Comparison of ENCODE assay signal across 22 cellular contexts in genomic region chr2:129764376-129765325, GRCh38.
A peak's percentile ranks its signal among the peaks of the same experiment; 100 is the strongest.
DNase-seq lines count a peak whose midpoint lies in the region; ATAC-seq, FAIRE-seq and TF ChIP-seq lines count a peak whose summit lies in the region.
"Had no signal": no experiment of that assay in that cellular context is flagged by ENCODE, and none has a peak within 500 bp of the region (broad histone marks: within the 10 kb centered on the region; RNA-seq: fewer than 3 reads in every experiment).

No MANE protein-coding gene starts in this region.

- intact Hi-C loops in left ventricle myocardium inferior (cut with micrococcal nuclease) = no loop called here
- intact Hi-C loops in left cardiac atrium (cut with DNase I) = no loop called here
- intact Hi-C loops in CD4-positive, alpha-beta T cell (cut with DNase I, micrococcal nuclease) = no loop called here

- DNase-seq in left ventricle myocardium inferior (no peak), left cardiac atrium (no peak), LNCaP clone FGC (ENCODE audit: low read depth) (no peak), bronchial epithelial cell (ENCODE audit: low read depth) (no peak), osteocyte (ENCODE audit: extremely low spot score, unreplicated experiment) (peak; percentile 76), substantia nigra (lab: John Stamatoyannopoulos, UW) (no peak), osteoblast (ENCODE audit: insufficient read length, low spot score, missing footprints) (no peak)
- DNase-seq in CD4-positive, alpha-beta T cell = no peak
- DNase-seq: activated CD4-positive, alpha-beta T cell treated with anti-CD3 and anti-CD28 coated beads for 4 hours; activated naive CD4-positive, alpha-beta T cell treated with anti-CD3 and anti-CD28 coated beads, Interleukin-2, amount 10 ng/mL, durations not matched to agents 7 days and 5 days; activated T-cell treated with anti-CD3 and anti-CD28 coated beads for 4 hours; dermis blood vessel endothelial cell; erythroblast; GF-D8; naive thymus-derived CD4-positive, alpha-beta T cell; NCI-H1930; T1000 had no signal

- no peaks in the 10 kb centered on the region for H3K4me1 Mint-ChIP-seq in osteocyte (ENCODE audit: unreplicated experiment)
- no peaks in the 10 kb centered on the region for H3K4me1 Mint-ChIP-seq in CD4-positive, alpha-beta T cell (ENCODE audit: low read depth)
- H3K4me1 Mint-ChIP-seq: activated naive CD4-positive, alpha-beta T cell treated with anti-CD3 and anti-CD28 coated beads, Interleukin-2, amount 10 ng/mL, durations not matched to agents 7 days and 5 days; naive thymus-derived CD4-positive, alpha-beta T cell had no signal

- no peaks in the 10 kb centered on the region for H3K79me2 ChIP-seq in osteoblast (ENCODE audit: insufficient read depth, low read length)

- CTCF ChIA-PET in CD4-positive, alpha-beta T cell (lab: Charles Lee) = no interaction called here

- H3K4me1 ChIP-seq in left ventricle myocardium inferior = no peaks in the 10 kb centered on the region
- no peaks in the 10 kb centered on the region for H3K4me1 ChIP-seq in osteoblast (ENCODE audit: insufficient read depth, low read length)
- H3K4me1 ChIP-seq: prostate gland had no signal

- H4K20me1 ChIP-seq in osteoblast (ENCODE audit: insufficient read depth, low read length) = no peaks in the 10 kb centered on the region

- no peak overlapping the region for H3K4me3 ChIP-seq in left ventricle myocardium inferior
- no peak overlapping the region for H3K4me3 ChIP-seq in LNCaP clone FGC (ENCODE audit: low read depth, low read length)
- H3K4me3 ChIP-seq in bronchial epithelial cell (ENCODE audit: low read depth, low read length) = no peak overlapping the region
- H3K4me3 ChIP-seq in osteoblast (ENCODE audit: insufficient read depth, low read length) = no peak overlapping the region
- H3K4me3 ChIP-seq: lung, prostate gland, smooth muscle cell, thoracic aorta had no signal

- no peak overlapping the region for H3K4me3 Mint-ChIP-seq in osteocyte (ENCODE audit: unreplicated experiment)
- no peak overlapping the region for H3K4me3 Mint-ChIP-seq in CD4-positive, alpha-beta T cell
- H3K4me3 Mint-ChIP-seq: activated naive CD4-positive, alpha-beta T cell treated with anti-CD3 and anti-CD28 coated beads, Interleukin-2, amount 10 ng/mL, durations not matched to agents 7 days and 5 days; naive thymus-derived CD4-positive, alpha-beta T cell had no signal

- H3K36me3 ChIP-seq in left ventricle myocardium inferior (no peaks in the 10 kb centered on the region), bronchial epithelial cell (ENCODE audit: control insufficient read depth, insufficient read depth, low read length) (no peaks in the 10 kb centered on the region), osteoblast (ENCODE audit: insufficient read depth, low read length) (no peaks in the 10 kb centered on the region)
- H3K36me3 ChIP-seq: prostate gland, thoracic aorta had no signal

- H3K4me2 ChIP-seq in osteoblast (ENCODE audit: insufficient read depth, low read length) = no peak overlapping the region
- H3K4me2 ChIP-seq: smooth muscle cell had no signal

- H3K27me3 ChIP-seq in left ventricle myocardium inferior (ENCODE audit: low read depth) (peaks cover 43% of the 10 kb centered on the region), bronchial epithelial cell (ENCODE audit: control insufficient read depth, insufficient read depth, low read length) (no peaks in the 10 kb centered on the region), osteoblast (ENCODE audit: insufficient read depth, low read length) (no peaks in the 10 kb centered on the region)
- peaks cover 3% of the 10 kb centered on the region for H3K27me3 ChIP-seq in CD4-positive, alpha-beta T cell (ENCODE audit: control insufficient read depth, insufficient read depth, low read length)

- H3K9me3 ChIP-seq in left ventricle myocardium inferior (replicated peaks) (no peaks in the 10 kb centered on the region), osteoblast (ENCODE audit: low read depth, low read length) (peaks cover 2% of the 10 kb centered on the region)
- H3K9me3 ChIP-seq in CD4-positive, alpha-beta T cell (ENCODE audit: control insufficient read depth, low read length) = no peaks in the 10 kb centered on the region
- H3K9me3 ChIP-seq: prostate gland, thoracic aorta had no signal

- H3K27ac Mint-ChIP-seq in osteocyte (ENCODE audit: unreplicated experiment) = no peak overlapping the region
- no peak overlapping the region for H3K27ac Mint-ChIP-seq in CD4-positive, alpha-beta T cell
- H3K27ac Mint-ChIP-seq: activated naive CD4-positive, alpha-beta T cell treated with anti-CD3 and anti-CD28 coated beads, Interleukin-2, amount 10 ng/mL, durations not matched to agents 7 days and 5 days; naive thymus-derived CD4-positive, alpha-beta T cell had no signal

- POLR2A ChIA-PET in CD4-positive, alpha-beta T cell (lab: Charles Lee) = no interaction called here

- no peaks in the 10 kb centered on the region for H3K36me3 Mint-ChIP-seq in osteocyte (ENCODE audit: unreplicated experiment)
- H3K36me3 Mint-ChIP-seq in CD4-positive, alpha-beta T cell (ENCODE audit: low read depth) = no peaks in the 10 kb centered on the region
- H3K36me3 Mint-ChIP-seq: activated naive CD4-positive, alpha-beta T cell treated with anti-CD3 and anti-CD28 coated beads, Interleukin-2, amount 10 ng/mL, durations not matched to agents 7 days and 5 days; naive thymus-derived CD4-positive, alpha-beta T cell had no signal

- ATAC-seq in left cardiac atrium = no peak
- no peak for ATAC-seq in CD4-positive, alpha-beta T cell (ENCODE audit: poor library complexity)
- ATAC-seq: naive thymus-derived CD4-positive, alpha-beta T cell; Panc1 had no signal

- peak; percentile 7 for FAIRE-seq in bronchial epithelial cell (lab: Jason Lieb, UNC)

- no peak overlapping the region for H3K27ac ChIP-seq in left ventricle myocardium inferior (replicated peaks)
- no peak overlapping the region for H3K27ac ChIP-seq in substantia nigra (ENCODE audit: low read depth, low read length, poor library complexity, severe bottlenecking)
- H3K27ac ChIP-seq in osteoblast (ENCODE audit: low read depth, low read length) = no peak overlapping the region
- H3K27ac ChIP-seq in CD4-positive, alpha-beta T cell (ENCODE audit: low read depth, low read length) = no peak overlapping the region
- H3K27ac ChIP-seq: prostate gland, thoracic aorta had no signal

- TF ChIP-seq CTCF in left ventricle myocardium inferior (IDR thresholded peaks at IDR 0.05; ENCODE audit: borderline replicate concordance) (peak; percentile 7), LNCaP clone FGC (IDR thresholded peaks at IDR 0.05; ENCODE audit: control insufficient read depth, extremely low read depth, insufficient read depth) (peak; percentile 35), bronchial epithelial cell (IDR thresholded peaks at IDR 0.05; ENCODE audit: insufficient read depth, low read length, severe bottlenecking) (no peak), osteocyte (IDR thresholded peaks at IDR 0.05) (no peak), osteoblast (IDR thresholded peaks at IDR 0.05; ENCODE audit: extremely low read depth, low read depth, low read length) (no peak)
- TF ChIP-seq CTCF in CD4-positive, alpha-beta T cell (IDR thresholded peaks at IDR 0.05) = no peak

- no peaks in the 10 kb centered on the region for H3K9me3 Mint-ChIP-seq in osteocyte (ENCODE audit: unreplicated experiment)
- H3K9me3 Mint-ChIP-seq in CD4-positive, alpha-beta T cell = no peaks in the 10 kb centered on the region
- H3K9me3 Mint-ChIP-seq: activated naive CD4-positive, alpha-beta T cell treated with anti-CD3 and anti-CD28 coated beads, Interleukin-2, amount 10 ng/mL, durations not matched to agents 7 days and 5 days had no signal

- no peak overlapping the region for H2AFZ ChIP-seq in osteoblast (ENCODE audit: low read length)

- H3K27me3 Mint-ChIP-seq in osteocyte (ENCODE audit: unreplicated experiment) = no peaks in the 10 kb centered on the region
- H3K27me3 Mint-ChIP-seq in CD4-positive, alpha-beta T cell = no peaks in the 10 kb centered on the region
- H3K27me3 Mint-ChIP-seq: activated naive CD4-positive, alpha-beta T cell treated with anti-CD3 and anti-CD28 coated beads, Interleukin-2, amount 10 ng/mL, durations not matched to agents 7 days and 5 days had no signal

Comparison
In these comparisons a context has a peak if more than half of its experiments do, and no peak if none do; other contexts are left out.
1. CTCF ChIP-seq: peak in left ventricle myocardium inferior (single experiment) and LNCaP clone FGC (single experiment); none in bronchial epithelial cell (single experiment), osteocyte (single experiment), osteoblast (single experiment) and CD4-positive, alpha-beta T cell (single experiment).